Comparison of ENCODE assay signal across 13 cellular contexts in genomic region chr11:33682446-33682845, GRCh38. TPM values are rescaled to one million over a fixed set of nuclear protein-coding genes. Genes with fewer than 3 reads are reported as not detected.
DNase-seq lines count a peak whose midpoint lies in the region; ATAC-seq and TF ChIP-seq lines count a peak whose summit lies in the region.
"Had no signal": no experiment of that assay in that cellular context is flagged by ENCODE, and none has a peak within 500 bp of the region (broad histone marks: within the 10 kb centered on the region; RNA-seq: fewer than 3 reads in every experiment).

No MANE protein-coding gene starts in this region.

- no peaks in the 10 kb centered on the region for H3K4me1 ChIP-seq in hepatocyte (ENCODE audit: insufficient read depth)
- H3K4me1 ChIP-seq in sigmoid colon, result no peaks in the 10 kb centered on the region

- no peaks in the 10 kb centered on the region for H3K79me2 ChIP-seq in hepatocyte

- H3K9me2 ChIP-seq in hepatocyte (replicated peaks; ENCODE audit: insufficient read depth), result no peaks in the 10 kb centered on the region

- no peak for TF ChIP-seq POLR2A in sigmoid colon (IDR thresholded peaks at IDR 0.05)

- ATAC-seq in HG02642 (IDR thresholded peaks at IDR 0.05; ENCODE audit: poor library complexity, unreplicated experiment), result no peak
- ATAC-seq in GM18858 (IDR thresholded peaks at IDR 0.05; ENCODE audit: unreplicated experiment), result no peak

- H3K36me3 ChIP-seq in WERI-Rb-1 (no peaks in the 10 kb centered on the region), hepatocyte (replicated peaks; ENCODE audit: insufficient read depth, low read depth) (no peaks in the 10 kb centered on the region), sigmoid colon (no peaks in the 10 kb centered on the region)

- H4K20me1 ChIP-seq in hepatocyte (ENCODE audit: insufficient read depth, poor library complexity, severe bottlenecking), result no peaks in the 10 kb centered on the region

- H3K9me3 ChIP-seq in WERI-Rb-1 (ENCODE audit: severe bottlenecking) (peaks cover 9% of the 10 kb centered on the region), hepatocyte (ENCODE audit: low read depth) (no peaks in the 10 kb centered on the region), sigmoid colon (no peaks in the 10 kb centered on the region)

- 81% methylated on average over 4 of the region's 4 CpGs for WGBS in hepatocyte (ENCODE audit: low lambda C conversion rate, missing lambda C conversion rate)
- 86 to 92% methylated on average over 4 of the region's 4 CpGs for WGBS in sigmoid colon, 2 donors

- H3K4me3 ChIP-seq in AG09309 (ENCODE audit: control insufficient read depth, low read depth, low read length), result no peak overlapping the region
- no peak overlapping the region for H3K4me3 ChIP-seq in GM12875 (ENCODE audit: low read depth, low read length)
- H3K4me3 ChIP-seq in WERI-Rb-1 (ENCODE audit: low read depth, low read length), result no peak overlapping the region
- no peak overlapping the region for H3K4me3 ChIP-seq in hepatocyte
- H3K4me3 ChIP-seq in sigmoid colon, result no peak overlapping the region

- H2AFZ ChIP-seq in hepatocyte, result no peak overlapping the region

- H3K27me3 ChIP-seq in WERI-Rb-1 (ENCODE audit: insufficient read depth, low read depth, severe bottlenecking) (no peaks in the 10 kb centered on the region), hepatocyte (peaks cover 13% of the 10 kb centered on the region), sigmoid colon (peaks cover 0 to 4% (median 0%) of the 10 kb centered on the region in 3 donors)

- intact Hi-C loops in sigmoid colon (cut with DNase I), result no loop called here

- H3K27ac ChIP-seq in WERI-Rb-1, result no peak overlapping the region
- no peak overlapping the region for H3K27ac ChIP-seq in hepatocyte
- H3K27ac ChIP-seq in sigmoid colon, result no peak overlapping the region

- H3K4me2 ChIP-seq in hepatocyte, result no peak overlapping the region

- TF ChIP-seq EP300 in sigmoid colon (IDR thresholded peaks at IDR 0.05), result no peak

- TF ChIP-seq CTCF in AG09309 (IDR thresholded peaks at IDR 0.05; ENCODE audit: control insufficient read depth, insufficient read depth, low read depth, low read length, missing control alignments) (peak; percentile 45), GM12875 (IDR thresholded peaks at IDR 0.05; ENCODE audit: borderline replicate concordance, insufficient read depth, low read depth, low read length) (0 out of 2 replicates have a peak, but pooled peaks have one; percentile 1), WERI-Rb-1 (IDR thresholded peaks at IDR 0.05; ENCODE audit: low read depth, low read length) (peak; percentile 69), hepatocyte (IDR thresholded peaks at IDR 0.05; ENCODE audit: poor library complexity) (peak; percentile 8), sigmoid colon (IDR thresholded peaks at IDR 0.05) (no peak)

- DNase-seq in AG09309 (ENCODE audit: low read depth) (no peak), WERI-Rb-1 (peak; percentile 53), hepatocyte (ENCODE audit: low spot score) (no peak), sigmoid colon (no peak), nucleus accumbens (lab: John Stamatoyannopoulos, UW) (no peak)
- DNase-seq: amniotic stem cell; COR-L47; effector CD8-positive, alpha-beta T cell; H7; KBM-7 had no signal

RNA-seq across cellular contexts. Expression of gene C11orf91, which starts 18.2 kb away (rescaled TPM):
- total RNA-seq in hepatocyte, result not detected in 2 replicates
- not detected in 2 replicates for polyA plus RNA-seq in hepatocyte
- total RNA-seq in sigmoid colon, result not detected
- not detected for polyA plus RNA-seq in sigmoid colon
- total RNA-seq: H7 had no signal

RNA-seq across cellular contexts. Expression of gene CD59, which starts 53.8 kb away (rescaled TPM):
- total RNA-seq in hepatocyte, result 298 and 316 TPM in 2 replicates
- 337 and 346 TPM in 2 replicates for polyA plus RNA-seq in hepatocyte
- total RNA-seq in sigmoid colon, result 100 to 1,000 TPM; 160 to 206 (median 183) TPM
- 100 to 1,000 TPM in 1 of 3 donors, 10 to 100 TPM in 2; 54.1 to 210 (median 80.7) TPM for polyA plus RNA-seq in sigmoid colon

Comparison
In these comparisons a context has a peak if more than half of its experiments do, and no peak if none do; other contexts are left out.
1. CTCF ChIP-seq: peak in AG09309 (single experiment), GM12875 (single experiment), WERI-Rb-1 (single experiment) and hepatocyte (single experiment); none in sigmoid colon (0 of 4).